ENCODE assay signal across 8 cellular contexts in the genomic region with DNA sequence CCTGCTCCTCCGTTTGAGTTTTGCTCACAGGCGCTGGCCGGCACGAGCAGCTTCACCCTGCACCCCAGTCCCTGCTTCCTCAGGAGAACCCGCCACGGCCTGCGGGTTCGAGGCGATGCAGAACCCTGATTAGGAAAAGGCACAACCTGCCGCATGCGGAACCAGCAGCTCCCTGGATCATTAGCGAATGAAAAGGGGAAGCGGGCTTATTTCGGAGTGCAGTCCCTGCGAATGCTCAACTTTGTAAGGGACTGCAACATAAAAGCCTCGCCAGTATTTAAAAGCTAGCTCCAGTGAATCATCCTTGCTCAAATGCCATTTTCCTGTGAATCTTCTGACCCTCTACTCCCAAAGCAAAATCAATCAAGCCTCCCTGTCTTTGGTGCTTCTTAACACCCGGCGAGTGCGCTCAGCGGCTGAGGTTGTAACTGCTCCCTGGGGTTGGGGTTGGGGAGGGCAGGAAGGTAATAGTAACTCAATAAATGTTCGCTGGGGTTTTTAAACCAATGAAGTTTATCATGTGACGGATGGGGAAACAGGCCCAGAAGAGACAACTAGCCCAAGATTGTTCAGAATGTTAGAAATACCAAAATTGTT. TPM values are rescaled to one million over a fixed set of nuclear protein-coding genes. Genes with fewer than 3 reads are reported as not detected.
DNase-seq lines count a peak whose midpoint lies in the region; ATAC-seq, FAIRE-seq and TF ChIP-seq lines count a peak whose summit lies in the region.

No MANE protein-coding gene starts in this region.

- H3K9me3 ChIP-seq in HepG2 (ENCODE audit: low read length), result no peaks in the 10 kb centered on the region

- peak overlapping the region; percentile 81 for H3K27ac Mint-ChIP-seq in MCF 10A (ENCODE audit: low read depth, unreplicated experiment)

- no peaks in the 10 kb centered on the region; the same call in 1 of the 2 replicates for H4K20me1 ChIP-seq in HepG2 (ENCODE audit: insufficient read depth, low read length)

- H3K79me2 ChIP-seq in HepG2 (ENCODE audit: insufficient read depth, low read length), result peaks cover 38% of the 10 kb centered on the region

- no peak for TF ChIP-seq CTCF in GM13977 (IDR thresholded peaks at IDR 0.05; ENCODE audit: extremely low read depth, insufficient read depth, missing control alignments)
- TF ChIP-seq CTCF in HFF-Myc (IDR thresholded peaks at IDR 0.05; ENCODE audit: low read depth, low read length, missing control alignments), result no peak
- TF ChIP-seq CTCF in MCF 10A (IDR thresholded peaks at IDR 0.05; ENCODE audit: unreplicated experiment), result no peak
- no peak for TF ChIP-seq CTCF in HepG2 (CRISPR knock-in tag; IDR thresholded peaks at IDR 0.05)

- no peaks in the 10 kb centered on the region; a peak in 1 of 5 replicates for H3K27me3 ChIP-seq in HepG2 (ENCODE audit: control insufficient read depth in 1 of 2, insufficient read depth in 2 of 2, low read length in 2 of 2)

- H3K27ac ChIP-seq in HepG2 (ENCODE audit: extremely low read length, insufficient read depth, low read length), result peak overlapping the region; percentile 87

- H3K4me1 ChIP-seq in HepG2 (ENCODE audit: insufficient read depth, low read length), result peaks cover 28% of the 10 kb centered on the region

- no peak for ATAC-seq in HepG2

- no peak for TF ChIP-seq RAD21 in HepG2 (CRISPR knock-in tag; IDR thresholded peaks at IDR 0.05)

- peak; percentile 53 for DNase-seq in GM13977 (ENCODE audit: low spot score)
- no peak for DNase-seq in HFF-Myc (ENCODE audit: extremely low read depth, low read depth)
- peak; percentile 86 for DNase-seq in OCI-M1 (lab: John Stamatoyannopoulos, UW)
- no peak for DNase-seq in MCF 10A (ENCODE audit: unreplicated experiment)
- no peak for DNase-seq in HepG2 (ENCODE audit: low spot score)
- peak; percentile 20 for DNase-seq in stimulated activated naive CD4-positive, alpha-beta T cell treated with Interleukin-2 at 50 U/mL for 16 hours (lab: John Stamatoyannopoulos, UW)
- no peak for DNase-seq in G401 (ENCODE audit: low spot score)
- no peak for DNase-seq in NCI-H2196 treated with DMSO at 0.1 percent for 48 hours (lab: John Stamatoyannopoulos, UW; ENCODE audit: unreplicated experiment)

- H3K27me3 Mint-ChIP-seq in MCF 10A (ENCODE audit: insufficient read depth, unreplicated experiment), result no peaks in the 10 kb centered on the region

- peak overlapping the region; percentile 76 for H3K4me2 ChIP-seq in HepG2 (ENCODE audit: low read depth, low read length)

- intact Hi-C loops in MCF 10A (cut with micrococcal nuclease), result loop anchor here (5.0 kb wide), 1 partner anchor 111 kb away; a partner anchor contains a TSS
- intact Hi-C loops in HepG2 (cut with micrococcal nuclease; ENCODE audit: unreplicated experiment), result no loop called here

- WGBS in HepG2 (ENCODE audit: low lambda C conversion rate), result 96% methylated on average over 22 of the region's 22 CpGs

- H3K9ac ChIP-seq in HepG2 (ENCODE audit: insufficient read depth, low read depth, low read length), result 0 out of 2 replicates have a peak overlapping the region, but pooled peaks have one; percentile 97

- no peaks in the 10 kb centered on the region for H3K9me3 Mint-ChIP-seq in MCF 10A (ENCODE audit: unreplicated experiment)

- H3K36me3 ChIP-seq in HepG2 (replicated peaks in 1 of 2; ENCODE audit: control insufficient read depth in 1 of 2, insufficient read depth in 2 of 2, low read length in 2 of 2), result no peaks in the 10 kb centered on the region; a peak in 3 of 5 replicates

- TF ChIP-seq EP300 in HepG2 (IDR thresholded peaks at IDR 0.05; ENCODE audit: low read depth in 2 of 2, low read length in 2 of 2) (no peak), HepG2 (CRISPR knock-in tag; IDR thresholded peaks at IDR 0.05; ENCODE audit: borderline replicate concordance) (no peak)

- H3K4me3 ChIP-seq in HFF-Myc (replicated peaks; ENCODE audit: low read depth, low read length) (peak overlapping the region; percentile 93), HepG2 (replicated peaks in 1 of 3; ENCODE audit: insufficient read depth in 1 of 3, low read depth in 2 of 3, low read length in 3 of 3) (peak overlapping the region in 1 of 3 experiments; percentile 89; a peak in 2 of 6 replicates)

- peaks cover 8% of the 10 kb centered on the region for H3K36me3 Mint-ChIP-seq in MCF 10A (ENCODE audit: insufficient read depth, unreplicated experiment)

- no peak for FAIRE-seq in HepG2 (lab: Jason Lieb, UNC)

- H2AFZ ChIP-seq in HepG2 (ENCODE audit: low read length), result peak overlapping the region; percentile 30

- no peak for TF ChIP-seq POLR2A in HepG2 (IDR thresholded peaks at IDR 0.05; ENCODE audit: insufficient read depth in 1 of 2, low read depth in 2 of 2, low read length in 2 of 2)

- CTCF ChIA-PET in MCF 10A (lab: Yijun Ruan, JAX) (interaction anchor here (0.7 to 2.2 kb wide), 2 partner anchors 15 to 253 kb away, joined by 3 to 7 read pairs; no protein-coding TSS in a partner anchor), HepG2 (lab: Yijun Ruan, JAX; ENCODE audit: low intra/inter-chr PET ratio, low total read pairs) (no interaction called here)

- POLR2A ChIA-PET in MCF 10A (lab: Yijun Ruan, JAX) (interaction anchor here (0.6 to 1.7 kb wide), 8 partner anchors 14 to 179 kb away, joined by 3 to 6 read pairs (median 4); no protein-coding TSS in a partner anchor), HepG2 (lab: Yijun Ruan, JAX) (interaction anchor here (1.0 to 1.9 kb wide), 5 partner anchors 10 to 440 kb away, joined by 3 to 12 read pairs (median 4); no protein-coding TSS in a partner anchor)

- BruUV-seq in MCF 10A (replicated peaks; lab: Mats Ljungman, UMichigan), result no TSS peak
- TSS peak; percentile 48 for BruUV-seq in HepG2 (replicated peaks; lab: Mats Ljungman, UMichigan)

- H3K4me3 Mint-ChIP-seq in MCF 10A (ENCODE audit: unreplicated experiment), result peak overlapping the region; percentile 82

- H3K4me1 Mint-ChIP-seq in MCF 10A (ENCODE audit: insufficient read depth, unreplicated experiment), result peaks cover 9% of the 10 kb centered on the region

- in situ Hi-C loops in GM13977 (cut with MboI; ENCODE audit: low pct_unique_long_range_greater_than_20kb, low sequenced_read_pairs, unreplicated experiment), result no loop called here
- in situ Hi-C loops in HepG2 (cut with HindIII; ENCODE audit: extremely low pct_ligation_motif_present, low pct_unique_long_range_greater_than_20kb), result loop anchor here (25.0 kb wide), 1 partner anchor 334 kb away; no protein-coding TSS in a partner anchor
- in situ Hi-C loops in G401 (cut with HindIII; ENCODE audit: low sequenced_read_pairs), result no loop called here

RNA-seq across cellular contexts. Expression of a gene that starts 0.7 kb away (rescaled TPM):
- 33.7 and 34.1 TPM in 2 replicates for total RNA-seq in MCF 10A (2022)
- total RNA-seq in HepG2 (2016; rRNA removed; fragmentation: Illumina TruSeq; extraction: Trizol), result 17.4 and 17.6 TPM in 2 replicates
- total RNA-seq in HepG2 (2016; cell fraction: cytosol; rRNA removed; fragmentation: Illumina TruSeq; extraction: Trizol; ENCODE audit: low read depth), result 12.5 and 13.3 TPM in 2 replicates
- 16.4 and 16.6 TPM in 2 replicates for total RNA-seq in HepG2 (2016; cell fraction: insoluble cytoplasmic fraction; rRNA removed; fragmentation: Illumina TruSeq; extraction: Trizol)
- 11.1 and 12.6 TPM in 2 replicates for total RNA-seq in HepG2 (2016; cell fraction: membrane; rRNA removed; fragmentation: Illumina TruSeq; extraction: Trizol)
- 16.3 and 23.4 TPM in 2 replicates for total RNA-seq in HepG2 (2016; cell fraction: nucleus; rRNA removed; fragmentation: Illumina TruSeq; extraction: Trizol)
- polyA plus RNA-seq in HepG2 (2011; rRNA removed), result 17.9 and 21.7 TPM in 2 replicates
- polyA plus RNA-seq in HepG2 (2011; cell fraction: cytosol; rRNA removed), result 7.2 and 10.1 TPM in 2 replicates
- polyA plus RNA-seq in HepG2 (2011; cell fraction: nucleus; rRNA removed), result 15.4 and 16.5 TPM in 2 replicates
- polyA plus RNA-seq in HepG2 (2012), result 11.1 TPM in 2 replicates
- polyA plus RNA-seq in HepG2 (2016; cell fraction: cytosol; fragmentation: Illumina TruSeq; extraction: Trizol; ENCODE audit: low read depth), result 0.67 and 0.76 TPM in 2 replicates
- polyA plus RNA-seq in HepG2 (2016; cell fraction: insoluble cytoplasmic fraction; fragmentation: Illumina TruSeq; extraction: Trizol; ENCODE audit: low read depth), result 12.2 and 12.9 TPM in 2 replicates
- 2.9 and 3.1 TPM in 2 replicates for polyA plus RNA-seq in HepG2 (2016; cell fraction: membrane; fragmentation: Illumina TruSeq; extraction: Trizol; ENCODE audit: low read depth)
- polyA plus RNA-seq in HepG2 (2016; cell fraction: nucleus; fragmentation: Illumina TruSeq; extraction: Trizol; ENCODE audit: insufficient read depth, low read depth), result 19.8 and 23.6 TPM in 2 replicates
- polyA minus RNA-seq in HepG2 (2011; rRNA and poly(A)+ RNA removed; ENCODE audit: low replicate concordance), result 24.1 and 55.5 TPM in 2 replicates
- 12.3 and 16.3 TPM in 2 replicates for polyA minus RNA-seq in HepG2 (2011; cell fraction: cytosol; rRNA and poly(A)+ RNA removed)
- polyA minus RNA-seq in HepG2 (2011; cell fraction: nucleus; rRNA and poly(A)+ RNA removed), result 44.9 and 47.9 TPM in 2 replicates
- 11.7 and 32.4 TPM in 2 replicates for total RNA-seq in G401 (2014; rRNA removed; shearing (Covaris generic))

RNA-seq across cellular contexts. Expression of a gene that starts 30.9 kb away (rescaled TPM):
- 48.7 and 55.3 TPM in 2 replicates for total RNA-seq in MCF 10A (2022)
- 4.2 and 6.9 TPM in 2 replicates for total RNA-seq in HepG2 (2016; rRNA removed; fragmentation: Illumina TruSeq; extraction: Trizol)
- 20.7 and 22.5 TPM in 2 replicates for total RNA-seq in HepG2 (2016; cell fraction: cytosol; rRNA removed; fragmentation: Illumina TruSeq; extraction: Trizol; ENCODE audit: low read depth)
- total RNA-seq in HepG2 (2016; cell fraction: insoluble cytoplasmic fraction; rRNA removed; fragmentation: Illumina TruSeq; extraction: Trizol), result 3.7 and 4.5 TPM in 2 replicates
- total RNA-seq in HepG2 (2016; cell fraction: membrane; rRNA removed; fragmentation: Illumina TruSeq; extraction: Trizol), result 19.0 and 22.0 TPM in 2 replicates
- total RNA-seq in HepG2 (2016; cell fraction: nucleus; rRNA removed; fragmentation: Illumina TruSeq; extraction: Trizol), result 3.8 and 4.8 TPM in 2 replicates
- polyA plus RNA-seq in HepG2 (2011; rRNA removed), result 1.6 and 2.3 TPM in 2 replicates
- polyA plus RNA-seq in HepG2 (2011; cell fraction: cytosol; rRNA removed), result 2.0 and 2.1 TPM in 2 replicates
- polyA plus RNA-seq in HepG2 (2011; cell fraction: nucleus; rRNA removed), result 1.2 and 1.7 TPM in 2 replicates
- 0.85 and 1.5 TPM in 2 replicates for polyA plus RNA-seq in HepG2 (2012)
- 1.7 and 2.4 TPM in 2 replicates for polyA plus RNA-seq in HepG2 (2016; cell fraction: cytosol; fragmentation: Illumina TruSeq; extraction: Trizol; ENCODE audit: low read depth)
- 3.3 and 4.8 TPM in 2 replicates for polyA plus RNA-seq in HepG2 (2016; cell fraction: insoluble cytoplasmic fraction; fragmentation: Illumina TruSeq; extraction: Trizol; ENCODE audit: low read depth)
- polyA plus RNA-seq in HepG2 (2016; cell fraction: membrane; fragmentation: Illumina TruSeq; extraction: Trizol; ENCODE audit: low read depth), result 3.4 and 3.5 TPM in 2 replicates
- polyA plus RNA-seq in HepG2 (2016; cell fraction: nucleus; fragmentation: Illumina TruSeq; extraction: Trizol; ENCODE audit: insufficient read depth, low read depth), result 2.3 and 3.1 TPM in 2 replicates
- polyA minus RNA-seq in HepG2 (2011; rRNA and poly(A)+ RNA removed; ENCODE audit: low replicate concordance), result 3.0 and 67.6 TPM in 2 replicates
- polyA minus RNA-seq in HepG2 (2011; cell fraction: cytosol; rRNA and poly(A)+ RNA removed), result 4.3 and 5.3 TPM in 2 replicates
- 3.3 and 5.2 TPM in 2 replicates for polyA minus RNA-seq in HepG2 (2011; cell fraction: nucleus; rRNA and poly(A)+ RNA removed)
- total RNA-seq in G401 (2014; rRNA removed; shearing (Covaris generic)), result 0.49 TPM in 1 of 2 replicates, not detected in the other

Comparison
In these comparisons a context has a peak if more than half of its experiments do, and no peak if none do; other contexts are left out.
1. DNase-seq: peak in GM13977 (single experiment), OCI-M1 (single experiment) and stimulated activated naive CD4-positive, alpha-beta T cell treated with Interleukin-2 at 50 U/mL for 16 hours (single experiment); none in HFF-Myc (single experiment), MCF 10A (single experiment), HepG2 (single experiment), G401 (single experiment) and NCI-H2196 treated with DMSO at 0.1 percent for 48 hours (single experiment).